In genomic region chr1:18938008-18938706, GRCh38 we compare ENCODE assay signal across 12 cellular contexts. TPM values are rescaled to one million over a fixed set of nuclear protein-coding genes. Genes with fewer than 3 reads are reported as not detected.
DNase-seq lines count a peak whose midpoint lies in the region; ATAC-seq lines count a peak whose summit lies in the region.
"Had no signal": no experiment of that assay in that cellular context is flagged by ENCODE, and none has a peak within 500 bp of the region (broad histone marks: within the 10 kb centered on the region; RNA-seq: fewer than 3 reads in every experiment).

No MANE protein-coding gene starts in this region.

- H3K4me3 ChIP-seq in skin epidermis, result no peak overlapping the region

- H3K36me3 Mint-ChIP-seq in T-cell, result no peaks in the 10 kb centered on the region
- H3K36me3 Mint-ChIP-seq in activated CD8-positive, alpha-beta memory T cell treated with anti-CD3 and anti-CD28 coated beads, Interleukin-2, amount 10 ng/mL, durations not matched to agents 7 days and 5 days, result no peaks in the 10 kb centered on the region
- peaks cover 5% of the 10 kb centered on the region for H3K36me3 Mint-ChIP-seq in activated T-helper 17 cell treated with anti-CD3 and anti-CD28 coated beads, Interleukin-2, amount 50 U/mL, for 72 hours (ENCODE audit: low read depth)

- H3K27me3 Mint-ChIP-seq in T-cell, result no peaks in the 10 kb centered on the region
- no peaks in the 10 kb centered on the region for H3K27me3 Mint-ChIP-seq in activated CD8-positive, alpha-beta memory T cell treated with anti-CD3 and anti-CD28 coated beads, Interleukin-2, amount 10 ng/mL, durations not matched to agents 7 days and 5 days
- no peaks in the 10 kb centered on the region for H3K27me3 Mint-ChIP-seq in activated T-helper 17 cell treated with anti-CD3 and anti-CD28 coated beads, Interleukin-2, amount 50 U/mL, for 72 hours

- no peak overlapping the region for H3K4me3 Mint-ChIP-seq in T-cell
- H3K4me3 Mint-ChIP-seq in activated CD8-positive, alpha-beta memory T cell treated with anti-CD3 and anti-CD28 coated beads, Interleukin-2, amount 10 ng/mL, durations not matched to agents 7 days and 5 days, result no peak overlapping the region
- H3K4me3 Mint-ChIP-seq in activated T-helper 17 cell treated with anti-CD3 and anti-CD28 coated beads, Interleukin-2, amount 50 U/mL, for 72 hours, result no peak overlapping the region
- H3K4me3 Mint-ChIP-seq: H9 had no signal

- DNase-seq in ELF-1 (ENCODE audit: low read depth, low spot score) (peak; percentile 75), T-cell (no peak), left cardiac atrium (peak; percentile 27), OCI-M1 (lab: John Stamatoyannopoulos, UW) (no peak)
- DNase-seq in activated CD8-positive, alpha-beta memory T cell treated with anti-CD3 and anti-CD28 coated beads, Interleukin-2, amount 10 ng/mL, durations not matched to agents 7 days and 5 days, result no peak
- DNase-seq: Calu3, cerebellar nuclear complex, H9 had no signal

- peaks cover 66 to 89% (median 76%) of the 10 kb centered on the region in 3 donors for H3K4me1 Mint-ChIP-seq in T-cell
- H3K4me1 Mint-ChIP-seq in activated CD8-positive, alpha-beta memory T cell treated with anti-CD3 and anti-CD28 coated beads, Interleukin-2, amount 10 ng/mL, durations not matched to agents 7 days and 5 days, result peaks cover 16% of the 10 kb centered on the region
- H3K4me1 Mint-ChIP-seq in activated T-helper 17 cell treated with anti-CD3 and anti-CD28 coated beads, Interleukin-2, amount 50 U/mL, for 72 hours, result peaks cover 41% of the 10 kb centered on the region

- intact Hi-C loops in left cardiac atrium (cut with DNase I), result no loop called here

- CTCF ChIA-PET in T-cell (lab: Charles Lee), result no interaction called here
- CTCF ChIA-PET in activated CD8-positive, alpha-beta memory T cell treated with anti-CD3 and anti-CD28 coated beads, Interleukin-2, amount 10 ng/mL, durations not matched to agents 7 days and 5 days (lab: Charles Lee), result interaction anchor here (1.4 to 3.1 kb wide), 3 partner anchors 13 to 34 kb away, joined by 3 to 10 read pairs (median 5); no protein-coding TSS in a partner anchor

- H3K27ac Mint-ChIP-seq in T-cell, result peak overlapping the region; percentile 55 to 61
- no peak overlapping the region for H3K27ac Mint-ChIP-seq in activated CD8-positive, alpha-beta memory T cell treated with anti-CD3 and anti-CD28 coated beads, Interleukin-2, amount 10 ng/mL, durations not matched to agents 7 days and 5 days
- no peak overlapping the region for H3K27ac Mint-ChIP-seq in activated T-helper 17 cell treated with anti-CD3 and anti-CD28 coated beads, Interleukin-2, amount 50 U/mL, for 72 hours
- H3K27ac Mint-ChIP-seq: H9 had no signal

- H3K9me3 Mint-ChIP-seq in T-cell, result no peaks in the 10 kb centered on the region
- H3K9me3 Mint-ChIP-seq in activated CD8-positive, alpha-beta memory T cell treated with anti-CD3 and anti-CD28 coated beads, Interleukin-2, amount 10 ng/mL, durations not matched to agents 7 days and 5 days (ENCODE audit: low read depth), result no peaks in the 10 kb centered on the region
- H3K9me3 Mint-ChIP-seq in activated T-helper 17 cell treated with anti-CD3 and anti-CD28 coated beads, Interleukin-2, amount 50 U/mL, for 72 hours, result no peaks in the 10 kb centered on the region
- H3K9me3 Mint-ChIP-seq: H9 had no signal

- no peak for ATAC-seq in T-cell (replicated peaks in 1 of 4)
- peak in 1 of 2 donors; percentile 16 for ATAC-seq in left cardiac atrium
- ATAC-seq in GM18907 (IDR thresholded peaks at IDR 0.05; ENCODE audit: unreplicated experiment), result no peak
- ATAC-seq in activated CD8-positive, alpha-beta memory T cell treated with anti-CD3 and anti-CD28 coated beads, Interleukin-2, amount 10 ng/mL, durations not matched to agents 7 days and 5 days, result no peak
- no peak for ATAC-seq in activated T-helper 17 cell treated with anti-CD3 and anti-CD28 coated beads, Interleukin-2, amount 50 U/mL, for 72 hours (replicated peaks)

- H3K27ac ChIP-seq in skin epidermis, result peak overlapping the region in 16 of 21 experiments; percentile 8 to 79 (median 48)
- H3K27ac ChIP-seq: neutrophil had no signal

- POLR2A ChIA-PET in T-cell (lab: Charles Lee), result no interaction called here

RNA-seq across cellular contexts. Expression of gene IFFO2, which starts 18.3 kb away (rescaled TPM):
- 10 to 100 TPM; 36.0 to 76.2 (median 37.7) TPM for total RNA-seq in T-cell
- total RNA-seq in left cardiac atrium, result 1 to 10 TPM; 3.4 to 6.4 TPM
- total RNA-seq in activated CD8-positive, alpha-beta memory T cell treated with anti-CD3 and anti-CD28 coated beads, Interleukin-2, amount 10 ng/mL, durations not matched to agents 7 days and 5 days, result 10 to 100 TPM; 12.5 to 13.7 TPM
- total RNA-seq in activated T-helper 17 cell treated with anti-CD3 and anti-CD28 coated beads, Interleukin-2, amount 50 U/mL, for 72 hours, result 10 to 100 TPM; 17.0 to 38.2 TPM

RNA-seq across cellular contexts. Expression of gene ALDH4A1, which starts 35.8 kb away (rescaled TPM):
- total RNA-seq in T-cell (1 to 10 TPM in 4 of 5 donors, under 1 TPM in 1; 0.85 to 2.8 (median 2.2) TPM), left cardiac atrium (10 to 100 TPM; 23.4 to 31.2 TPM)
- total RNA-seq in activated CD8-positive, alpha-beta memory T cell treated with anti-CD3 and anti-CD28 coated beads, Interleukin-2, amount 10 ng/mL, durations not matched to agents 7 days and 5 days, result 1 to 10 TPM; 4.5 to 5.8 TPM
- 1 to 10 TPM; 3.5 to 4.8 TPM for total RNA-seq in activated T-helper 17 cell treated with anti-CD3 and anti-CD28 coated beads, Interleukin-2, amount 50 U/mL, for 72 hours

Comparison
In these comparisons a context has a peak if more than half of its experiments do, and no peak if none do; other contexts are left out.
1. DNase-seq: peak in ELF-1 (single experiment) and left cardiac atrium (single experiment); none in T-cell (0 of 34), OCI-M1 (single experiment) and activated CD8-positive, alpha-beta memory T cell treated with anti-CD3 and anti-CD28 coated beads, Interleukin-2, amount 10 ng/mL, durations not matched to agents 7 days and 5 days (single experiment).
2. H3K27ac Mint-ChIP-seq: peak in T-cell (2 of 2); none in activated CD8-positive, alpha-beta memory T cell treated with anti-CD3 and anti-CD28 coated beads, Interleukin-2, amount 10 ng/mL, durations not matched to agents 7 days and 5 days (single experiment) and activated T-helper 17 cell treated with anti-CD3 and anti-CD28 coated beads, Interleukin-2, amount 50 U/mL, for 72 hours (single experiment).